Comparison of ENCODE assay signal across 1 cellular context in the genomic region with DNA sequence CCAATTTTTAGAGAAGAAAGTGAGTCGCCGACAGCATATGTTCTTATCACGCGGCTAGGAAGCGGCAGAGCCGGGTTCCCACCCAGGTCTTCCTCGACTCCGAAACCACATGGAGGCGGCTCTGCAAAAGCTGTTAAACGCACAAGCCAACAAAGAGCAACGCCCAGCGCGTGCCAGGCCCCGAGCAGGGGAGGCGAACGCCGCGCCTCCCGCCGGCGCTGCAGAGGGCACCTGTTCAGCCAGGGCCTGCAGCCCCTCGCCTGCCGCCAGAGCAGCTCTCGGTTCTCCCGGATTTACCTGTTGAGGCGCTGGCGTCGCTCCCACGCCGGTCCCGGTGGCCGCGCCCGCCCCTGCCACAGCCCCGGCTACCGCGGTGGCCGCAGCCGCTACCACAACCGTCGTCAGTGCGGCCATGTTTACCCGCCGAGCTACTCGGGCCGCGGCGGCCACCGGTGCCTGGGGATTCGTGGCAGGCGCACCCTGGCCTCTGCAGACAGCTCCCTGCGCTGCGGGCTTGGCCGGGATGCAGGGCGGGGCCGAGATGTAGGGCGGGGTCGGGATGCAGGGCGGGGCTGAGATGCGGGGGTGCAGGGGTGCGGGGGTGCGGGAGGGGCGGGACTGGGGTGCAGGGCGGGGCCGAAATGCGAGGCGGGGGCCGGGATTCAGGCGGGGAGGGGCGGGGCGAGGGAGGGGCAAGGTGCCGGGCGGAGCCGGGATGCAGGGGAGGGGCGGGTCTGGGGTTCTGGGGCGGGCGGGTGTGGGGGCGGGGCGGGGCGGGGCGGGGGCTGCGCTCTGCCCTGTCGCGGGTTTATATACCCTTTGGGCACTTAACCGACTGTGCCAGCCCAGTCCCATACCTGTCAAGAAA.
TF ChIP-seq lines count a peak whose summit lies in the region.

A gene with protein sequence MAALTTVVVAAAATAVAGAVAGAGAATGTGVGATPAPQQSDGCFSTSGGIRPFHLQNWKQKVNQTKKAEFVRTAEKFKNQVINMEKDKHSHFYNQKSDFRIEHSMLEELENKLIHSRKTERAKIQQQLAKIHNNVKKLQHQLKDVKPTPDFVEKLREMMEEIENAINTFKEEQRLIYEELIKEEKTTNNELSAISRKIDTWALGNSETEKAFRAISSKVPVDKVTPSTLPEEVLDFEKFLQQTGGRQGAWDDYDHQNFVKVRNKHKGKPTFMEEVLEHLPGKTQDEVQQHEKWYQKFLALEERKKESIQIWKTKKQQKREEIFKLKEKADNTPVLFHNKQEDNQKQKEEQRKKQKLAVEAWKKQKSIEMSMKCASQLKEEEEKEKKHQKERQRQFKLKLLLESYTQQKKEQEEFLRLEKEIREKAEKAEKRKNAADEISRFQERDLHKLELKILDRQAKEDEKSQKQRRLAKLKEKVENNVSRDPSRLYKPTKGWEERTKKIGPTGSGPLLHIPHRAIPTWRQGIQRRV (minus strand): TSS at position 525 of the 868 bp plus-strand sequence. CDS start 111 bp downstream, at position 414.

TF ChIP-seq in HepG2, 621 proteins besides CTCF, POLR2A, EP300 and RAD21 (continued from another document and continues in another):
- TF ChIP-seq DZIP1 (CRISPR knock-in tag; IDR thresholded peaks at IDR 0.05) (peak; percentile 36; the same call in 1 of the 2 replicates), FOXK1 (CRISPR knock-in tag; IDR thresholded peaks at IDR 0.05; ENCODE audit: borderline replicate concordance, low read depth) (peak; percentile 39; the same call in 1 of the 2 replicates), ZNF501 (CRISPR knock-in tag; IDR thresholded peaks at IDR 0.05) (peak; percentile 73; the same call in 1 of the 2 replicates), MIXL1 (CRISPR knock-in tag; IDR thresholded peaks at IDR 0.05) (no peak), ZNF430 (CRISPR knock-in tag; IDR thresholded peaks at IDR 0.05) (peak; percentile 56; the same call in 1 of the 2 replicates), ZNF605 (CRISPR knock-in tag; IDR thresholded peaks at IDR 0.05) (peak; percentile 64; the same call in 1 of the 2 replicates), ZNF576 (CRISPR knock-in tag; IDR thresholded peaks at IDR 0.05) (no peak), TBX2 (CRISPR knock-in tag; IDR thresholded peaks at IDR 0.05; ENCODE audit: borderline replicate concordance) (peak; percentile 47; the same call in 1 of the 2 replicates), ZBTB38 (CRISPR knock-in tag; IDR thresholded peaks at IDR 0.05) (peak; percentile 57; the same call in 1 of the 2 replicates), SALL1 (CRISPR knock-in tag; IDR thresholded peaks at IDR 0.05) (peak; percentile 32; the same call in 1 of the 2 replicates), ZNF451 (CRISPR knock-in tag; IDR thresholded peaks at IDR 0.05) (peak; percentile 52; the same call in 1 of the 2 replicates), PRMT3 (CRISPR knock-in tag; IDR thresholded peaks at IDR 0.05; ENCODE audit: borderline replicate concordance, low read depth) (0 out of 2 replicates have a peak, but pooled peaks have one; percentile 38), ASH2L (IDR thresholded peaks at IDR 0.05; ENCODE audit: insufficient read length, low read depth, low read length) (peak; percentile 45), ARNT2 (CRISPR knock-in tag; IDR thresholded peaks at IDR 0.05; ENCODE audit: low read depth) (no peak), CCDC6 (CRISPR knock-in tag; IDR thresholded peaks at IDR 0.05) (peak; percentile 65; the same call in 1 of the 2 replicates), ZBTB7B (CRISPR knock-in tag; IDR thresholded peaks at IDR 0.05) (no peak), ATF2 (CRISPR knock-in tag; IDR thresholded peaks at IDR 0.05) (0 out of 2 replicates have a peak, but pooled peaks have one; percentile 19), ZFP90 (CRISPR knock-in tag; IDR thresholded peaks at IDR 0.05; ENCODE audit: borderline replicate concordance) (peak; percentile 40; the same call in 1 of the 2 replicates), REL (CRISPR knock-in tag; conservative IDR thresholded peaks at IDR 0.05) (peak; percentile 9; the same call in 1 of the 2 replicates), POGK (CRISPR knock-in tag; conservative IDR thresholded peaks at IDR 0.05) (peak; percentile 62; the same call in 1 of the 2 replicates)
- TF ChIP-seq, protein P1, sequence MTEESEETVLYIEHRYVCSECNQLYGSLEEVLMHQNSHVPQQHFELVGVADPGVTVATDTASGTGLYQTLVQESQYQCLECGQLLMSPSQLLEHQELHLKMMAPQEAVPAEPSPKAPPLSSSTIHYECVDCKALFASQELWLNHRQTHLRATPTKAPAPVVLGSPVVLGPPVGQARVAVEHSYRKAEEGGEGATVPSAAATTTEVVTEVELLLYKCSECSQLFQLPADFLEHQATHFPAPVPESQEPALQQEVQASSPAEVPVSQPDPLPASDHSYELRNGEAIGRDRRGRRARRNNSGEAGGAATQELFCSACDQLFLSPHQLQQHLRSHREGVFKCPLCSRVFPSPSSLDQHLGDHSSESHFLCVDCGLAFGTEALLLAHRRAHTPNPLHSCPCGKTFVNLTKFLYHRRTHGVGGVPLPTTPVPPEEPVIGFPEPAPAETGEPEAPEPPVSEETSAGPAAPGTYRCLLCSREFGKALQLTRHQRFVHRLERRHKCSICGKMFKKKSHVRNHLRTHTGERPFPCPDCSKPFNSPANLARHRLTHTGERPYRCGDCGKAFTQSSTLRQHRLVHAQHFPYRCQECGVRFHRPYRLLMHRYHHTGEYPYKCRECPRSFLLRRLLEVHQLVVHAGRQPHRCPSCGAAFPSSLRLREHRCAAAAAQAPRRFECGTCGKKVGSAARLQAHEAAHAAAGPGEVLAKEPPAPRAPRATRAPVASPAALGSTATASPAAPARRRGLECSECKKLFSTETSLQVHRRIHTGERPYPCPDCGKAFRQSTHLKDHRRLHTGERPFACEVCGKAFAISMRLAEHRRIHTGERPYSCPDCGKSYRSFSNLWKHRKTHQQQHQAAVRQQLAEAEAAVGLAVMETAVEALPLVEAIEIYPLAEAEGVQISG (CRISPR knock-in tag; IDR thresholded peaks at IDR 0.05) = peak; percentile 53
- TF ChIP-seq, protein P2, sequence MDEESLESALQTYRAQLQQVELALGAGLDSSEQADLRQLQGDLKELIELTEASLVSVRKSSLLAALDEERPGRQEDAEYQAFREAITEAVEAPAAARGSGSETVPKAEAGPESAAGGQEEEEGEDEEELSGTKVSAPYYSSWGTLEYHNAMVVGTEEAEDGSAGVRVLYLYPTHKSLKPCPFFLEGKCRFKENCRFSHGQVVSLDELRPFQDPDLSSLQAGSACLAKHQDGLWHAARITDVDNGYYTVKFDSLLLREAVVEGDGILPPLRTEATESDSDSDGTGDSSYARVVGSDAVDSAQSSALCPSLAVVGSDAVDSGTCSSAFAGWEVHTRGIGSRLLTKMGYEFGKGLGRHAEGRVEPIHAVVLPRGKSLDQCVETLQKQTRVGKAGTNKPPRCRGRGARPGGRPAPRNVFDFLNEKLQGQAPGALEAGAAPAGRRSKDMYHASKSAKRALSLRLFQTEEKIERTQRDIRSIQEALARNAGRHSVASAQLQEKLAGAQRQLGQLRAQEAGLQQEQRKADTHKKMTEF (CRISPR knock-in tag; IDR thresholded peaks at IDR 0.05) = peak; percentile 66
- TF ChIP-seq, protein P3, sequence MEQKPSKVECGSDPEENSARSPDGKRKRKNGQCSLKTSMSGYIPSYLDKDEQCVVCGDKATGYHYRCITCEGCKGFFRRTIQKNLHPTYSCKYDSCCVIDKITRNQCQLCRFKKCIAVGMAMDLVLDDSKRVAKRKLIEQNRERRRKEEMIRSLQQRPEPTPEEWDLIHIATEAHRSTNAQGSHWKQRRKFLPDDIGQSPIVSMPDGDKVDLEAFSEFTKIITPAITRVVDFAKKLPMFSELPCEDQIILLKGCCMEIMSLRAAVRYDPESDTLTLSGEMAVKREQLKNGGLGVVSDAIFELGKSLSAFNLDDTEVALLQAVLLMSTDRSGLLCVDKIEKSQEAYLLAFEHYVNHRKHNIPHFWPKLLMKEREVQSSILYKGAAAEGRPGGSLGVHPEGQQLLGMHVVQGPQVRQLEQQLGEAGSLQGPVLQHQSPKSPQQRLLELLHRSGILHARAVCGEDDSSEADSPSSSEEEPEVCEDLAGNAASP (CRISPR knock-in tag; IDR thresholded peaks at IDR 0.05; ENCODE audit: borderline replicate concordance) = 0 out of 2 replicates have a peak, but pooled peaks have one; percentile 23
- TF ChIP-seq, protein P4, sequence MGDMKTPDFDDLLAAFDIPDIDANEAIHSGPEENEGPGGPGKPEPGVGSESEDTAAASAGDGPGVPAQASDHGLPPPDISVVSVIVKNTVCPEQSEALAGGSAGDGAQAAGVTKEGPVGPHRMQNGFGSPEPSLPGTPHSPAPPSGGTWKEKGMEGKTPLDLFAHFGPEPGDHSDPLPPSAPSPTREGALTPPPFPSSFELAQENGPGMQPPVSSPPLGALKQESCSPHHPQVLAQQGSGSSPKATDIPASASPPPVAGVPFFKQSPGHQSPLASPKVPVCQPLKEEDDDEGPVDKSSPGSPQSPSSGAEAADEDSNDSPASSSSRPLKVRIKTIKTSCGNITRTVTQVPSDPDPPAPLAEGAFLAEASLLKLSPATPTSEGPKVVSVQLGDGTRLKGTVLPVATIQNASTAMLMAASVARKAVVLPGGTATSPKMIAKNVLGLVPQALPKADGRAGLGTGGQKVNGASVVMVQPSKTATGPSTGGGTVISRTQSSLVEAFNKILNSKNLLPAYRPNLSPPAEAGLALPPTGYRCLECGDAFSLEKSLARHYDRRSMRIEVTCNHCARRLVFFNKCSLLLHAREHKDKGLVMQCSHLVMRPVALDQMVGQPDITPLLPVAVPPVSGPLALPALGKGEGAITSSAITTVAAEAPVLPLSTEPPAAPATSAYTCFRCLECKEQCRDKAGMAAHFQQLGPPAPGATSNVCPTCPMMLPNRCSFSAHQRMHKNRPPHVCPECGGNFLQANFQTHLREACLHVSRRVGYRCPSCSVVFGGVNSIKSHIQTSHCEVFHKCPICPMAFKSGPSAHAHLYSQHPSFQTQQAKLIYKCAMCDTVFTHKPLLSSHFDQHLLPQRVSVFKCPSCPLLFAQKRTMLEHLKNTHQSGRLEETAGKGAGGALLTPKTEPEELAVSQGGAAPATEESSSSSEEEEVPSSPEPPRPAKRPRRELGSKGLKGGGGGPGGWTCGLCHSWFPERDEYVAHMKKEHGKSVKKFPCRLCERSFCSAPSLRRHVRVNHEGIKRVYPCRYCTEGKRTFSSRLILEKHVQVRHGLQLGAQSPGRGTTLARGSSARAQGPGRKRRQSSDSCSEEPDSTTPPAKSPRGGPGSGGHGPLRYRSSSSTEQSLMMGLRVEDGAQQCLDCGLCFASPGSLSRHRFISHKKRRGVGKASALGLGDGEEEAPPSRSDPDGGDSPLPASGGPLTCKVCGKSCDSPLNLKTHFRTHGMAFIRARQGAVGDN (CRISPR knock-in tag; IDR thresholded peaks at IDR 0.05) = peak; percentile 95
- TF ChIP-seq, protein P5, sequence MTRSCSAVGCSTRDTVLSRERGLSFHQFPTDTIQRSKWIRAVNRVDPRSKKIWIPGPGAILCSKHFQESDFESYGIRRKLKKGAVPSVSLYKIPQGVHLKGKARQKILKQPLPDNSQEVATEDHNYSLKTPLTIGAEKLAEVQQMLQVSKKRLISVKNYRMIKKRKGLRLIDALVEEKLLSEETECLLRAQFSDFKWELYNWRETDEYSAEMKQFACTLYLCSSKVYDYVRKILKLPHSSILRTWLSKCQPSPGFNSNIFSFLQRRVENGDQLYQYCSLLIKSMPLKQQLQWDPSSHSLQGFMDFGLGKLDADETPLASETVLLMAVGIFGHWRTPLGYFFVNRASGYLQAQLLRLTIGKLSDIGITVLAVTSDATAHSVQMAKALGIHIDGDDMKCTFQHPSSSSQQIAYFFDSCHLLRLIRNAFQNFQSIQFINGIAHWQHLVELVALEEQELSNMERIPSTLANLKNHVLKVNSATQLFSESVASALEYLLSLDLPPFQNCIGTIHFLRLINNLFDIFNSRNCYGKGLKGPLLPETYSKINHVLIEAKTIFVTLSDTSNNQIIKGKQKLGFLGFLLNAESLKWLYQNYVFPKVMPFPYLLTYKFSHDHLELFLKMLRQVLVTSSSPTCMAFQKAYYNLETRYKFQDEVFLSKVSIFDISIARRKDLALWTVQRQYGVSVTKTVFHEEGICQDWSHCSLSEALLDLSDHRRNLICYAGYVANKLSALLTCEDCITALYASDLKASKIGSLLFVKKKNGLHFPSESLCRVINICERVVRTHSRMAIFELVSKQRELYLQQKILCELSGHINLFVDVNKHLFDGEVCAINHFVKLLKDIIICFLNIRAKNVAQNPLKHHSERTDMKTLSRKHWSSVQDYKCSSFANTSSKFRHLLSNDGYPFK (CRISPR knock-in tag; IDR thresholded peaks at IDR 0.05; ENCODE audit: borderline replicate concordance) = no peak
